In the genomic region with DNA sequence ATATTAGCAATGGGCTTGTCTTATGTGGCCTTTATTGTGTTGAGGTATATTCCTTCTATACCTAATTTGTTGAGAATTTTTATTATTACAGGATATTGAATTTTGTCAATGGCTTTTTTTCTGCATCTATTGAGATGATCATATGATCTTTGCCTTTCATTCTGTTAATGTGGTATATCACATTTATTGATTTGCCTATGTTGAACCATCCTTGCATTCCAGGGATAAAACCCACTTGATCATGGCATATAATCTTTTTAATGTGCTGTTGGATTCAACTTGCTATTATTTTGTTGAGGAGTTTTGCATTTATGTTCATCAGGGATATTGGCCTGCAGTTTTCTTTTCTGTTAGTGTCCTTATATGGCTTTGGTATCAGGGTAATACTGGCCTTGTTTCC, we compare ENCODE assay signal across 10 cellular contexts.
"Had no signal": no experiment of that assay in that cellular context is flagged by ENCODE, and none has a peak within 500 bp of the region (broad histone marks: within the 10 kb centered on the region; RNA-seq: fewer than 3 reads in every experiment).

No MANE protein-coding gene starts in this region.

- H3K4me2 ChIP-seq: GM23338 had no signal

- H3K27ac ChIP-seq: HL-60 had no signal

- ATAC-seq: GM23338, HepG2 had no signal

- FAIRE-seq: H1, H54, HepG2 had no signal

- H2AFZ ChIP-seq: GM23338 had no signal

- DNase-seq: H9, HCEC 1CT, HFFc6, Kasumi-1, KG1 had no signal

- H3K4me3 ChIP-seq: GM23338 had no signal
